Comparison of ENCODE assay signal across 1 cellular context in the genomic region with DNA sequence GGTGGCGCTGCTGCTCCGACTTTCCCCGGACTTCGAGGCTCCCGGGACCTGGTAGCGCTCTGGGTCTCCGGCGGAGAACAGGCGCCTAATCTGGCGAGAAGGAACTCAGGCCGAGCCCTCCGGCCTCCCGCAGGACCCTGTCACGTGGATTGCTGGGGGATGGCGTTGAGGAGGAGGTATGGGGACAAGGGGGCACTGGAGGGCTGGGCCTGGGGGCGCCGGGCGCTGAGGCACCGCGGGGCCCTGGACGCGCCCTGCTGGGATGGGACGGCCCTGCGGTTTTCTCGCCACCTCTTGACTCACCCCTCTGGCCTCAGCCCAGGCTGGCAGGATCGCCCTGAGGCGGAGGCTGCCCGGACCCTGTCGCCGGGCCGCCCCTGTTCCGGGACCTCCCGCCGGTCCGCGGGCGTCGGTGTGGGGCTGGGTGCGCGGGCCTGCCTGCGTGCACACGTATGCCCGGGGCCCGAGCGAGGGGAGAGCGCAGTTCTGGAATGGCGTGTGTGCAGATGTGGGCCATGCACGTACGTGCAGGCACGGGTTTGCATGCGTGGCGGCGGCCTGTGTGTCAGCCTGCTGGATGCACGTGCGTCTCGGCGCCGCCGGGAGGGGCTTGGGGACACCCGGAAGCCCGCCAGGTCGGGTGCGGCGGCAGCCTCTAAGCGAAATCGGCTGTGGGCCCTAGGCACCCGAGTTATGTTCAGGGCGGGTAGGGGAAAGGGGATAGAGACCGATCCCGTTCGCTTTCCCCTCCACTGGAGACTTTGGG.
A peak's percentile ranks its signal among the peaks of the same experiment; 100 is the strongest.
TF ChIP-seq lines count a peak whose summit lies in the region.

No MANE protein-coding gene starts in this region.

TF ChIP-seq in GM12878, 131 proteins besides CTCF, POLR2A, EP300 and RAD21 (continued from another document and continues in another):
- TF ChIP-seq EGR1 (IDR thresholded peaks at IDR 0.05; ENCODE audit: borderline replicate concordance in 1 of 2, low read depth in 2 of 2, low read length in 2 of 2) (no peak), NR2C1 (IDR thresholded peaks at IDR 0.05) (no peak), MEF2B (IDR thresholded peaks at IDR 0.05; ENCODE audit: partially characterized antibody, poor library complexity, severe bottlenecking) (peak; percentile 47), TAF1 (IDR thresholded peaks at IDR 0.05; ENCODE audit: borderline replicate concordance, low read depth, low read length) (no peak; the same call in 1 of the 2 replicates), CBFB (IDR thresholded peaks at IDR 0.05; ENCODE audit: low read depth) (no peak), IRF5 (IDR thresholded peaks at IDR 0.05; ENCODE audit: borderline replicate concordance) (no peak), CUX1 (IDR thresholded peaks at IDR 0.05; ENCODE audit: insufficient replicate concordance, low read depth, low read length) (no peak), HDGF (IDR thresholded peaks at IDR 0.05) (no peak; the same call in none of the 2 replicates), POU2F2 (IDR thresholded peaks at IDR 0.05; ENCODE audit: borderline replicate concordance, low read depth, low read length) (peak; percentile 76; the same call in 2 of the 3 replicates), CEBPZ (IDR thresholded peaks at IDR 0.05; ENCODE audit: low read depth, low read length) (no peak), E4F1 (IDR thresholded peaks at IDR 0.05; ENCODE audit: borderline replicate concordance, partially characterized antibody) (no peak), CHD4 (IDR thresholded peaks at IDR 0.05) (no peak), NR2C2 (IDR thresholded peaks at IDR 0.05; ENCODE audit: borderline replicate concordance, control insufficient read depth, insufficient read length, low read depth) (no peak), CBX5 (IDR thresholded peaks at IDR 0.05; ENCODE audit: low read depth) (no peak), ATF7 (IDR thresholded peaks at IDR 0.05; ENCODE audit: low read depth) (no peak), MAX (IDR thresholded peaks at IDR 0.05; ENCODE audit: low read depth, low read length) (peak; percentile 94), MYB (IDR thresholded peaks at IDR 0.05; ENCODE audit: borderline replicate concordance, low read depth, low read length) (no peak), JUNB (IDR thresholded peaks at IDR 0.05) (no peak), NFYA (IDR thresholded peaks at IDR 0.05; ENCODE audit: borderline replicate concordance, low read depth, low read length) (no peak), KLF5 (IDR thresholded peaks at IDR 0.05; ENCODE audit: partially characterized antibody) (no peak), ATF2 (IDR thresholded peaks at IDR 0.05; ENCODE audit: low read length) (no peak), SMAD1 (IDR thresholded peaks at IDR 0.05; ENCODE audit: low read depth, partially characterized antibody) (no peak), TARDBP (IDR thresholded peaks at IDR 0.05; ENCODE audit: borderline replicate concordance) (no peak), CEBPB (IDR thresholded peaks at IDR 0.05; ENCODE audit: borderline replicate concordance in 1 of 2, low read depth in 2 of 2, low read length in 2 of 2) (no peak), JUND (IDR thresholded peaks at IDR 0.05; ENCODE audit: low read depth, low read length) (no peak), IKZF1 (conservative IDR thresholded peaks at IDR 0.05) (peak; percentile 57; the same call in 1 of the 2 replicates)
- TF ChIP-seq, protein P1, sequence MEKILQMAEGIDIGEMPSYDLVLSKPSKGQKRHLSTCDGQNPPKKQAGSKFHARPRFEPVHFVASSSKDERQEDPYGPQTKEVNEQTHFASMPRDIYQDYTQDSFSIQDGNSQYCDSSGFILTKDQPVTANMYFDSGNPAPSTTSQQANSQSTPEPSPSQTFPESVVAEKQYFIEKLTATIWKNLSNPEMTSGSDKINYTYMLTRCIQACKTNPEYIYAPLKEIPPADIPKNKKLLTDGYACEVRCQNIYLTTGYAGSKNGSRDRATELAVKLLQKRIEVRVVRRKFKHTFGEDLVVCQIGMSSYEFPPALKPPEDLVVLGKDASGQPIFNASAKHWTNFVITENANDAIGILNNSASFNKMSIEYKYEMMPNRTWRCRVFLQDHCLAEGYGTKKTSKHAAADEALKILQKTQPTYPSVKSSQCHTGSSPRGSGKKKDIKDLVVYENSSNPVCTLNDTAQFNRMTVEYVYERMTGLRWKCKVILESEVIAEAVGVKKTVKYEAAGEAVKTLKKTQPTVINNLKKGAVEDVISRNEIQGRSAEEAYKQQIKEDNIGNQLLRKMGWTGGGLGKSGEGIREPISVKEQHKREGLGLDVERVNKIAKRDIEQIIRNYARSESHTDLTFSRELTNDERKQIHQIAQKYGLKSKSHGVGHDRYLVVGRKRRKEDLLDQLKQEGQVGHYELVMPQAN (conservative IDR thresholded peaks at IDR 0.05) = peak; percentile 91
- TF ChIP-seq, protein P2, sequence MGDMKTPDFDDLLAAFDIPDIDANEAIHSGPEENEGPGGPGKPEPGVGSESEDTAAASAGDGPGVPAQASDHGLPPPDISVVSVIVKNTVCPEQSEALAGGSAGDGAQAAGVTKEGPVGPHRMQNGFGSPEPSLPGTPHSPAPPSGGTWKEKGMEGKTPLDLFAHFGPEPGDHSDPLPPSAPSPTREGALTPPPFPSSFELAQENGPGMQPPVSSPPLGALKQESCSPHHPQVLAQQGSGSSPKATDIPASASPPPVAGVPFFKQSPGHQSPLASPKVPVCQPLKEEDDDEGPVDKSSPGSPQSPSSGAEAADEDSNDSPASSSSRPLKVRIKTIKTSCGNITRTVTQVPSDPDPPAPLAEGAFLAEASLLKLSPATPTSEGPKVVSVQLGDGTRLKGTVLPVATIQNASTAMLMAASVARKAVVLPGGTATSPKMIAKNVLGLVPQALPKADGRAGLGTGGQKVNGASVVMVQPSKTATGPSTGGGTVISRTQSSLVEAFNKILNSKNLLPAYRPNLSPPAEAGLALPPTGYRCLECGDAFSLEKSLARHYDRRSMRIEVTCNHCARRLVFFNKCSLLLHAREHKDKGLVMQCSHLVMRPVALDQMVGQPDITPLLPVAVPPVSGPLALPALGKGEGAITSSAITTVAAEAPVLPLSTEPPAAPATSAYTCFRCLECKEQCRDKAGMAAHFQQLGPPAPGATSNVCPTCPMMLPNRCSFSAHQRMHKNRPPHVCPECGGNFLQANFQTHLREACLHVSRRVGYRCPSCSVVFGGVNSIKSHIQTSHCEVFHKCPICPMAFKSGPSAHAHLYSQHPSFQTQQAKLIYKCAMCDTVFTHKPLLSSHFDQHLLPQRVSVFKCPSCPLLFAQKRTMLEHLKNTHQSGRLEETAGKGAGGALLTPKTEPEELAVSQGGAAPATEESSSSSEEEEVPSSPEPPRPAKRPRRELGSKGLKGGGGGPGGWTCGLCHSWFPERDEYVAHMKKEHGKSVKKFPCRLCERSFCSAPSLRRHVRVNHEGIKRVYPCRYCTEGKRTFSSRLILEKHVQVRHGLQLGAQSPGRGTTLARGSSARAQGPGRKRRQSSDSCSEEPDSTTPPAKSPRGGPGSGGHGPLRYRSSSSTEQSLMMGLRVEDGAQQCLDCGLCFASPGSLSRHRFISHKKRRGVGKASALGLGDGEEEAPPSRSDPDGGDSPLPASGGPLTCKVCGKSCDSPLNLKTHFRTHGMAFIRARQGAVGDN (IDR thresholded peaks at IDR 0.05) = peak; percentile 87; the same call in 1 of the 2 replicates
- TF ChIP-seq, protein P3, sequence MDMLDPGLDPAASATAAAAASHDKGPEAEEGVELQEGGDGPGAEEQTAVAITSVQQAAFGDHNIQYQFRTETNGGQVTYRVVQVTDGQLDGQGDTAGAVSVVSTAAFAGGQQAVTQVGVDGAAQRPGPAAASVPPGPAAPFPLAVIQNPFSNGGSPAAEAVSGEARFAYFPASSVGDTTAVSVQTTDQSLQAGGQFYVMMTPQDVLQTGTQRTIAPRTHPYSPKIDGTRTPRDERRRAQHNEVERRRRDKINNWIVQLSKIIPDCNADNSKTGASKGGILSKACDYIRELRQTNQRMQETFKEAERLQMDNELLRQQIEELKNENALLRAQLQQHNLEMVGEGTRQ (IDR thresholded peaks at IDR 0.05; ENCODE audit: borderline replicate concordance, low read depth, low read length) = no peak
